In genomic region chr16:48432136-48432535, GRCh38 we compare ENCODE assay signal across 8 cellular contexts. TPM values are rescaled to one million over a fixed set of nuclear protein-coding genes. Genes with fewer than 3 reads are reported as not detected.
DNase-seq lines count a peak whose midpoint lies in the region; ATAC-seq and TF ChIP-seq lines count a peak whose summit lies in the region.

No MANE protein-coding gene starts in this region.

- no peak for TF ChIP-seq POLR2A in esophagus squamous epithelium (IDR thresholded peaks at IDR 0.05)

- H3K4me3 ChIP-seq in Loucy (ENCODE audit: low read length, poor library complexity, severe bottlenecking), result no peak overlapping the region
- no peak overlapping the region for H3K4me3 ChIP-seq in esophagus squamous epithelium
- H3K4me3 ChIP-seq in HAP-1, result no peak overlapping the region
- no peak overlapping the region for H3K4me3 ChIP-seq in GM23248

- H3K4me1 ChIP-seq in Loucy (ENCODE audit: insufficient read depth, low read length, poor library complexity, severe bottlenecking), result peaks cover 31% of the 10 kb centered on the region
- peaks cover 0 to 10% (median 0%) of the 10 kb centered on the region in 3 donors for H3K4me1 ChIP-seq in esophagus squamous epithelium
- H3K4me1 ChIP-seq in HAP-1, result no peaks in the 10 kb centered on the region
- H3K4me1 ChIP-seq in GM23248 (ENCODE audit: insufficient read depth), result no peaks in the 10 kb centered on the region

- intact Hi-C loops in esophagus squamous epithelium (cut with DNase I), result no loop called here

- H3K4me2 ChIP-seq in Loucy (ENCODE audit: low read depth, low read length, poor library complexity, severe bottlenecking) (peak overlapping the region; percentile 2), GM23248 (ENCODE audit: unreplicated experiment) (no peak overlapping the region)

- no peaks in the 10 kb centered on the region for H3K9me3 ChIP-seq in Loucy (ENCODE audit: insufficient read depth, low read depth, low read length)
- no peaks in the 10 kb centered on the region for H3K9me3 ChIP-seq in esophagus squamous epithelium
- no peaks in the 10 kb centered on the region for H3K9me3 ChIP-seq in HAP-1
- H3K9me3 ChIP-seq in GM23248 (ENCODE audit: low read depth), result no peaks in the 10 kb centered on the region

- DNase-seq in esophagus squamous epithelium (lab: John Stamatoyannopoulos, UW) (no peak), D341Med (ENCODE audit: low spot score) (no peak), EL (no peak), HAP-1 (ENCODE audit: low spot score in 2 of 2) (no peak), GM23248 (no peak)

- no peaks in the 10 kb centered on the region for H3K36me3 ChIP-seq in Loucy (ENCODE audit: insufficient read depth, low read length)
- H3K36me3 ChIP-seq in esophagus squamous epithelium, result no peaks in the 10 kb centered on the region
- no peaks in the 10 kb centered on the region for H3K36me3 ChIP-seq in HAP-1 (replicated peaks)
- no peaks in the 10 kb centered on the region for H3K36me3 ChIP-seq in GM23248 (ENCODE audit: low read depth)

- H3K9ac ChIP-seq in Loucy (ENCODE audit: low read depth, low read length, poor library complexity, severe bottlenecking) (no peak overlapping the region), GM23248 (no peak overlapping the region)

- H2AFZ ChIP-seq in Loucy (ENCODE audit: low read length) (peak overlapping the region; percentile 82), GM23248 (no peak overlapping the region)

- ATAC-seq in GM18502 (IDR thresholded peaks at IDR 0.05; ENCODE audit: poor library complexity, unreplicated experiment) (peak; percentile 79), GM21737 (IDR thresholded peaks at IDR 0.05; ENCODE audit: unreplicated experiment) (peak; percentile 60)

- H3K27me3 ChIP-seq in Loucy (ENCODE audit: insufficient read depth, low read length, poor library complexity, severe bottlenecking) (no peaks in the 10 kb centered on the region), esophagus squamous epithelium (no peaks in the 10 kb centered on the region), HAP-1 (ENCODE audit: low read depth) (no peaks in the 10 kb centered on the region), GM23248 (replicated peaks; ENCODE audit: insufficient read depth) (no peaks in the 10 kb centered on the region)

- in situ Hi-C loops in HAP-1 (cut with MboI; ENCODE audit: low sequenced_read_pairs) (no loop called here), GM23248 (cut with MboI) (no loop called here)

- H4K20me1 ChIP-seq in Loucy (ENCODE audit: insufficient read depth, low read length, poor library complexity, severe bottlenecking) (no peaks in the 10 kb centered on the region), GM23248 (ENCODE audit: insufficient read depth) (no peaks in the 10 kb centered on the region)

- H3K9me2 ChIP-seq in Loucy (replicated peaks; ENCODE audit: low read depth, low read length) (no peaks in the 10 kb centered on the region), GM23248 (ENCODE audit: insufficient read depth) (no peaks in the 10 kb centered on the region)

- TF ChIP-seq CTCF in Loucy (conservative IDR thresholded peaks at IDR 0.05; ENCODE audit: low read length), result no peak
- TF ChIP-seq CTCF in esophagus squamous epithelium (IDR thresholded peaks at IDR 0.05), result no peak

- H3F3A ChIP-seq in Loucy (ENCODE audit: low read depth) (no peaks in the 10 kb centered on the region), GM23248 (ENCODE audit: insufficient read depth) (no peaks in the 10 kb centered on the region)

- 13% methylated on average over 1 of the region's 2 CpGs; no CpG with 5 or more reads in 1 of the 2 donors for WGBS in esophagus squamous epithelium, 2 donors
- 41 to 48% methylated on average over 2 of the region's 2 CpGs for WGBS in GM23248 (ENCODE audit: low coverage in 1 of 2, low lambda C conversion rate in 2 of 2, missing lambda C conversion rate in 2 of 2), 2 experiments

- peak overlapping the region in 3 of 4 donors; percentile 21 to 40 (median 24) for H3K27ac ChIP-seq in esophagus squamous epithelium
- H3K27ac ChIP-seq in GM23248, result no peak overlapping the region

- no peaks in the 10 kb centered on the region for H3K79me2 ChIP-seq in Loucy (ENCODE audit: insufficient read depth, low read length)
- H3K79me2 ChIP-seq in GM23248 (ENCODE audit: insufficient read depth), result no peaks in the 10 kb centered on the region

RNA-seq across cellular contexts. Expression of gene SIAH1, which starts 46.9 kb away (rescaled TPM):
- 10 to 100 TPM; 13.1 to 24.4 (median 16.5) TPM for total RNA-seq in esophagus squamous epithelium
- total RNA-seq in GM23248 (2014; rRNA removed; shearing (Covaris generic)), result 24.4 and 24.9 TPM in 2 replicates
- polyA plus RNA-seq in GM23248 (2016; fragmentation: Nextera tagmentation; extraction: Ambion mirVana), result 29.9 and 31.0 TPM in 2 replicates
